In the genomic region with DNA sequence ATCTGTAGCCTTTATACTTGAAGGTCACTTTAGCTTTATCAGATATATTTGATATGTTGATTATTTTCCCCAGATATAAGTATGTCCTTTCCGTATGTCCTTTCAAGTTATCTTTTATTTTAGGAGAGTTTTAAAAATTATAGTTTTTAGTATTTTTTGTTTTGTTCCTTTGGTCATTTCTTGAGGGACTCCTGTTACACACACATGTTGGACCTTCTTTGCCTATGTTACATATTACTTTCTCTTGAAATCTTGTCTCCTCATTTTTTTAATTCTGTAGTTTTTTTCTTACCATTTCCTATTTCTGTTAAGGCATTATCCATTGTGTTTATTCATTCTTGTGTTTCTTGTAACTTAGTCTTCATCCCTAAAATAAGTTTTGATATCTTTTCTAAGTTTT, we compare ENCODE assay signal across 25 cellular contexts. TPM values are rescaled to one million over a fixed set of nuclear protein-coding genes. Genes with fewer than 3 reads are reported as not detected.
DNase-seq lines count a peak whose midpoint lies in the region; TF ChIP-seq lines count a peak whose summit lies in the region.
"Had no signal": no experiment of that assay in that cellular context is flagged by ENCODE, and none has a peak within 500 bp of the region (broad histone marks: within the 10 kb centered on the region; RNA-seq: fewer than 3 reads in every experiment).

No MANE protein-coding gene starts in this region.

- peaks cover 4% of the 10 kb centered on the region for H3F3A ChIP-seq in neural progenitor cell (ENCODE audit: low read depth)

- H3K27me3 Mint-ChIP-seq in MCF 10A (ENCODE audit: insufficient read depth, unreplicated experiment) (no peaks in the 10 kb centered on the region), neural progenitor cell (ENCODE audit: insufficient read depth, low read depth) (peaks cover 2% of the 10 kb centered on the region)
- H3K27me3 Mint-ChIP-seq: activated CD4-positive, alpha-beta memory T cell treated with anti-CD3 and anti-CD28 coated beads, Interleukin-2, amount 10 ng/mL, durations not matched to agents 7 days and 5 days; activated naive CD8-positive, alpha-beta T cell; dendritic cell treated with granulocyte-macrophage colony-stimulating factor and Interleukin-4, amounts not matched to agents 40 ng/mL and 50 ng/mL, for 4 days had no signal

- BruUV-seq in mammary epithelial cell (replicated peaks; lab: Mats Ljungman, UMichigan) (no TSS peak), MCF 10A (replicated peaks; lab: Mats Ljungman, UMichigan) (no TSS peak)

- H3K27ac Mint-ChIP-seq in MCF 10A (ENCODE audit: low read depth, unreplicated experiment) (no peak overlapping the region), neural progenitor cell (no peak overlapping the region)
- H3K27ac Mint-ChIP-seq: activated CD4-positive, alpha-beta memory T cell treated with anti-CD3 and anti-CD28 coated beads, Interleukin-2, amount 10 ng/mL, durations not matched to agents 7 days and 5 days; activated naive CD8-positive, alpha-beta T cell; dendritic cell treated with granulocyte-macrophage colony-stimulating factor and Interleukin-4, amounts not matched to agents 40 ng/mL and 50 ng/mL, for 4 days; nephron had no signal

- H3K4me3 Mint-ChIP-seq in MCF 10A (ENCODE audit: unreplicated experiment) (no peak overlapping the region), neural progenitor cell (no peak overlapping the region)
- H3K4me3 Mint-ChIP-seq: activated CD4-positive, alpha-beta memory T cell treated with anti-CD3 and anti-CD28 coated beads, Interleukin-2, amount 10 ng/mL, durations not matched to agents 7 days and 5 days; activated naive CD8-positive, alpha-beta T cell; dendritic cell treated with granulocyte-macrophage colony-stimulating factor and Interleukin-4, amounts not matched to agents 40 ng/mL and 50 ng/mL, for 4 days; nephron had no signal

- no peaks in the 10 kb centered on the region for H4K20me1 ChIP-seq in mammary epithelial cell (ENCODE audit: insufficient read depth, low read length)
- H4K20me1 ChIP-seq in neural progenitor cell (ENCODE audit: low read depth), result peaks cover 4% of the 10 kb centered on the region

- DNase-seq in mammary epithelial cell (peak; percentile 4), MCF 10A (ENCODE audit: unreplicated experiment) (no peak), LHCN-M2 (ENCODE audit: low read depth) (peak; percentile 17), dermis blood vessel endothelial cell (peak; percentile 5), neural progenitor cell (ENCODE audit: low spot score) (peak; percentile 9), SHP77 treated with DMSO at 0.1 percent for 48 hours (lab: John Stamatoyannopoulos, UW) (no peak), medulla oblongata (ENCODE audit: extremely low spot score) (no peak), C1 segment of cervical spinal cord (lab: John Stamatoyannopoulos, UW) (no peak)
- DNase-seq: activated CD4-positive, alpha-beta memory T cell treated with anti-CD3 and anti-CD28 coated beads, Interleukin-2, amount 10 ng/mL, durations not matched to agents 7 days and 5 days; EL; KG1; left ventricle myocardium superior; NCI-H1436; NCI-H2081 treated with DMSO at 0.1 percent for 48 hours; Peyer's patch; SJCRH30; stimulated activated naive CD8-positive, alpha-beta T cell treated with anti-CD3 and anti-CD28 coated beads, Interleukin-15, Interleukin-2, amounts not matched to agents 100 U/mL and 50 U/mL, for 24 hours had no signal

- no peak overlapping the region for H3K4me3 ChIP-seq in mammary epithelial cell (replicated peaks in 1 of 3; ENCODE audit: insufficient read depth in 1 of 3, low read depth in 2 of 3, low read length in 3 of 3)
- H3K4me3 ChIP-seq in neural progenitor cell, result no peak overlapping the region
- H3K4me3 ChIP-seq: ascending aorta, HAP-1, Peyer's patch, SJCRH30, skin epidermis, thoracic aorta had no signal

- H3K79me2 ChIP-seq in mammary epithelial cell (ENCODE audit: insufficient read depth, low read length) (peaks cover 8% of the 10 kb centered on the region), neural progenitor cell (ENCODE audit: low read depth) (peaks cover 100% of the 10 kb centered on the region)

- H3K9me3 Mint-ChIP-seq in MCF 10A (ENCODE audit: unreplicated experiment), result peaks cover 18% of the 10 kb centered on the region
- peaks cover 34% of the 10 kb centered on the region for H3K9me3 Mint-ChIP-seq in neural progenitor cell

- H3K27ac ChIP-seq in mammary epithelial cell (ENCODE audit: insufficient read depth, low read depth, low read length), result no peak overlapping the region
- no peak overlapping the region for H3K27ac ChIP-seq in neural progenitor cell
- H3K27ac ChIP-seq: ascending aorta, C4-2B, Peyer's patch, SJCRH30, skin epidermis, thoracic aorta had no signal

- 100% methylated on average over 1 of the region's 1 CpG for WGBS in mammary epithelial cell (ENCODE audit: low coverage, missing lambda C conversion rate)

- CTCF ChIA-PET in mammary epithelial cell (lab: Charles Lee; ENCODE audit: low non-redundant PET), result no interaction called here
- CTCF ChIA-PET in MCF 10A (lab: Yijun Ruan, JAX), result interaction anchor here (2.8 kb wide), 1 partner anchor 23 kb away, joined by 11 read pairs; no protein-coding TSS in a partner anchor

- H3K9me3 ChIP-seq in mammary epithelial cell (replicated peaks; ENCODE audit: insufficient read depth, low read length), result peaks cover 7% of the 10 kb centered on the region
- H3K9me3 ChIP-seq in neural progenitor cell (ENCODE audit: low read depth), result peaks cover 11% of the 10 kb centered on the region
- H3K9me3 ChIP-seq: HAP-1 had no signal

- no peak overlapping the region for H3K9ac ChIP-seq in mammary epithelial cell (ENCODE audit: insufficient read depth, low read length)
- H3K9ac ChIP-seq in neural progenitor cell, result no peak overlapping the region

- H3K4me1 ChIP-seq in mammary epithelial cell (ENCODE audit: insufficient read depth, low read length), result peaks cover 6% of the 10 kb centered on the region
- no peaks in the 10 kb centered on the region for H3K4me1 ChIP-seq in neural progenitor cell
- H3K4me1 ChIP-seq: ascending aorta, HAP-1, Peyer's patch, SJCRH30 had no signal

- H3K4me2 ChIP-seq in mammary epithelial cell (ENCODE audit: insufficient read depth, low read depth, low read length), result no peak overlapping the region
- no peak overlapping the region for H3K4me2 ChIP-seq in neural progenitor cell

- H3K36me3 Mint-ChIP-seq in MCF 10A (ENCODE audit: insufficient read depth, unreplicated experiment) (no peaks in the 10 kb centered on the region), neural progenitor cell (peaks cover 11% of the 10 kb centered on the region)

- intact Hi-C loops in mammary epithelial cell (cut with micrococcal nuclease), result no loop called here
- intact Hi-C loops in MCF 10A (cut with micrococcal nuclease), result no loop called here

- in situ Hi-C loops in mammary epithelial cell (cut with MboI; ENCODE audit: low sequenced_read_pairs in 2 of 2), result no loop called here

- H3K27me3 ChIP-seq in mammary epithelial cell (ENCODE audit: insufficient read depth, low read length), result no peaks in the 10 kb centered on the region
- H3K27me3 ChIP-seq in neural progenitor cell, result no peaks in the 10 kb centered on the region
- H3K27me3 ChIP-seq: ascending aorta, Peyer's patch, SJCRH30 had no signal

- POLR2A ChIA-PET in MCF 10A (lab: Yijun Ruan, JAX), result interaction anchor here (0.7 to 4.1 kb wide), 2 partner anchors 22 to 28 kb away, joined by 3 to 15 read pairs; no protein-coding TSS in a partner anchor

- no peaks in the 10 kb centered on the region for H3K36me3 ChIP-seq in mammary epithelial cell (ENCODE audit: insufficient read depth, low read length)
- peaks cover 10% of the 10 kb centered on the region for H3K36me3 ChIP-seq in neural progenitor cell
- H3K36me3 ChIP-seq: ascending aorta, HAP-1, Peyer's patch, SJCRH30, thoracic aorta had no signal

- H3K4me1 Mint-ChIP-seq in MCF 10A (ENCODE audit: insufficient read depth, unreplicated experiment) (peaks cover 11% of the 10 kb centered on the region), neural progenitor cell (no peaks in the 10 kb centered on the region)
- H3K4me1 Mint-ChIP-seq: nephron had no signal

- H2AFZ ChIP-seq in mammary epithelial cell (ENCODE audit: low read depth, low read length) (no peak overlapping the region), neural progenitor cell (replicated peaks) (no peak overlapping the region)

- dilution Hi-C loops in mammary epithelial cell (cut with HindIII; ENCODE audit: low sequenced_read_pairs), result no loop called here

- TF ChIP-seq CTCF in mammary epithelial cell (conservative IDR thresholded peaks at IDR 0.05 in 1 of 2, IDR thresholded peaks at IDR 0.05 in 1 of 2; ENCODE audit: extremely low read depth in 1 of 2, insufficient read depth in 1 of 2, low read depth in 1 of 2, low read length in 2 of 2), result no peak
- no peak for TF ChIP-seq CTCF in MCF 10A (IDR thresholded peaks at IDR 0.05; ENCODE audit: unreplicated experiment)
- no peak for TF ChIP-seq CTCF in neural progenitor cell (IDR thresholded peaks at IDR 0.05)

RNA-seq across cellular contexts. Expression of gene GLCCI1, which starts 23.9 kb away (rescaled TPM):
- total RNA-seq in mammary epithelial cell, result 10 to 100 TPM in 1 of 2 donors, 1 to 10 TPM in 1; 7.0 to 14.6 TPM
- 6.4 TPM for polyA plus RNA-seq in mammary epithelial cell
- 56.6 TPM for polyA minus RNA-seq in mammary epithelial cell
- 5.3 and 7.4 TPM in 2 replicates for total RNA-seq in MCF 10A (2022)
- 4.2 and 4.9 TPM in 2 replicates for total RNA-seq in LHCN-M2 (2014; rRNA removed)
- 2.1 TPM for polyA plus RNA-seq in LHCN-M2 (2012)
- 0.85 and 2.1 TPM in 2 replicates for total RNA-seq in dermis blood vessel endothelial cell
- total RNA-seq in neural progenitor cell (ENCODE audit: low replicate concordance), result 46.6 and 78.0 TPM in 2 replicates

Comparison
In these comparisons a context has a peak if more than half of its experiments do, and no peak if none do; other contexts are left out.
1. DNase-seq: peak in mammary epithelial cell (single experiment), LHCN-M2 (single experiment), dermis blood vessel endothelial cell (single experiment) and neural progenitor cell (single experiment); none in MCF 10A (single experiment), SHP77 treated with DMSO at 0.1 percent for 48 hours (single experiment), medulla oblongata (single experiment) and C1 segment of cervical spinal cord (0 of 14).